In genomic region chr2:66508358-66509071, GRCh38 we compare ENCODE assay signal across 13 cellular contexts.
DNase-seq lines count a peak whose midpoint lies in the region; ATAC-seq and TF ChIP-seq lines count a peak whose summit lies in the region.
"Had no signal": no experiment of that assay in that cellular context is flagged by ENCODE, and none has a peak within 500 bp of the region (broad histone marks: within the 10 kb centered on the region; RNA-seq: fewer than 3 reads in every experiment).

No MANE protein-coding gene starts in this region.

- H3K36me3 ChIP-seq in HEK293 (ENCODE audit: control insufficient read depth in 2 of 2, insufficient read depth in 1 of 2, low read length in 2 of 2) (no peaks in the 10 kb centered on the region), adrenal gland (replicated peaks in 1 of 2) (peaks cover 0 to 17% of the 10 kb centered on the region in 2 donors), hepatocyte (replicated peaks; ENCODE audit: insufficient read depth, low read depth) (no peaks in the 10 kb centered on the region), sigmoid colon (peaks cover 0 to 24% (median 0%) of the 10 kb centered on the region in 4 donors)
- no peaks in the 10 kb centered on the region for H3K36me3 ChIP-seq in CD8-positive, alpha-beta T cell (ENCODE audit: insufficient read depth, low read length)

- H3K36me3 Mint-ChIP-seq in activated naive CD4-positive, alpha-beta T cell treated with anti-CD3 and anti-CD28 coated beads, Interleukin-2, amount 50 U/mL, for 72 hours, result no peaks in the 10 kb centered on the region
- H3K36me3 Mint-ChIP-seq in CD8-positive, alpha-beta T cell, result no peaks in the 10 kb centered on the region

- WGBS in adrenal gland, 4 donors, result 36 to 45% (median 39%) methylated on average over 19 to 20 of the region's 20 CpGs
- 47% methylated on average over 20 of the region's 20 CpGs for WGBS in hepatocyte (ENCODE audit: low lambda C conversion rate, missing lambda C conversion rate)
- WGBS in sigmoid colon, 2 donors, result 60 to 71% methylated on average over 20 of the region's 20 CpGs
- WGBS in lower leg skin, 2 donors, result 58 to 63% methylated on average over 19 to 20 of the region's 20 CpGs

- peak overlapping the region; percentile 68 for H3K4me2 ChIP-seq in hepatocyte
- H3K4me2 ChIP-seq: KMS-11 had no signal

- peaks cover 41% of the 10 kb centered on the region for H3K79me2 ChIP-seq in hepatocyte

- no peak overlapping the region for H3K4me3 ChIP-seq in HEK293 (ENCODE audit: low read depth, low read length)
- H3K4me3 ChIP-seq in adrenal gland, result peak overlapping the region in 1 of 4 donors; percentile 4
- no peak overlapping the region for H3K4me3 ChIP-seq in hepatocyte
- peak overlapping the region in 3 of 4 donors; percentile 4 to 21 (median 5) for H3K4me3 ChIP-seq in sigmoid colon
- H3K4me3 ChIP-seq in lower leg skin (ENCODE audit: low read depth, poor library complexity, severe bottlenecking), result no peak overlapping the region
- H3K4me3 ChIP-seq in CD8-positive, alpha-beta T cell (ENCODE audit: low read depth, low read length), result no peak overlapping the region
- H3K4me3 ChIP-seq: testis had no signal

- no peak overlapping the region for H3K4me3 Mint-ChIP-seq in CD8-positive, alpha-beta T cell
- H3K4me3 Mint-ChIP-seq: T-helper 1 cell treated with Interleukin-12 subunit alpha and Interleukin-12 subunit beta and Interleukin-4 antibody, amounts not matched to agents 30 μg/mL and 1 μg/mL, for 36 hours had no signal

- no peaks in the 10 kb centered on the region for H3K9me3 Mint-ChIP-seq in activated naive CD4-positive, alpha-beta T cell treated with anti-CD3 and anti-CD28 coated beads, Interleukin-2, amount 50 U/mL, for 72 hours
- no peaks in the 10 kb centered on the region for H3K9me3 Mint-ChIP-seq in CD8-positive, alpha-beta T cell
- H3K9me3 Mint-ChIP-seq: T-helper 1 cell treated with Interleukin-12 subunit alpha and Interleukin-12 subunit beta and Interleukin-4 antibody, amounts not matched to agents 30 μg/mL and 1 μg/mL, for 36 hours had no signal

- intact Hi-C loops in adrenal gland (cut with DNase I), result no loop called here
- intact Hi-C loops in sigmoid colon (cut with DNase I), result no loop called here
- intact Hi-C loops in lower leg skin (cut with DNase I; ENCODE audit: low total_unique reads), result no loop called here
- intact Hi-C loops in CD8-positive, alpha-beta T cell (cut with DNase I, micrococcal nuclease), result no loop called here

- H3K27ac ChIP-seq in HEK293 (ENCODE audit: extremely low read depth, low read depth, low read length) (peak overlapping the region; percentile 69), adrenal gland (peak overlapping the region in 3 of 5 donors; percentile 56 to 71 (median 69)), hepatocyte (peak overlapping the region; percentile 45), sigmoid colon (peak overlapping the region; percentile 64 to 80 (median 73))
- no peak overlapping the region for H3K27ac ChIP-seq in CD8-positive, alpha-beta T cell (ENCODE audit: low read depth, low read length)
- H3K27ac ChIP-seq: KMS-11, testis had no signal

- POLR2A ChIA-PET in HEK293 (lab: Yijun Ruan, JAX), result no interaction called here
- POLR2A ChIA-PET in CD8-positive, alpha-beta T cell (lab: Charles Lee), result no interaction called here

- peaks cover 6% of the 10 kb centered on the region for H3K27me3 Mint-ChIP-seq in CD8-positive, alpha-beta T cell (ENCODE audit: low read depth)

- CTCF ChIA-PET in HEK293 (lab: Yijun Ruan, JAX), result no interaction called here
- CTCF ChIA-PET in CD8-positive, alpha-beta T cell (lab: Charles Lee), result no interaction called here

- H3K9me3 ChIP-seq in HEK293 (ENCODE audit: control insufficient read depth, insufficient read depth, low read depth, low read length) (no peaks in the 10 kb centered on the region), adrenal gland (replicated peaks in 1 of 3) (no peaks in the 10 kb centered on the region), hepatocyte (ENCODE audit: low read depth) (no peaks in the 10 kb centered on the region), sigmoid colon (no peaks in the 10 kb centered on the region)
- H3K9me3 ChIP-seq in CD8-positive, alpha-beta T cell (ENCODE audit: low read length), result no peaks in the 10 kb centered on the region
- H3K9me3 ChIP-seq: testis had no signal

- no peak for ATAC-seq in activated naive CD4-positive, alpha-beta T cell treated with anti-CD3 and anti-CD28 coated beads, Interleukin-2, amount 50 U/mL, for 72 hours
- no peak for ATAC-seq in CD8-positive, alpha-beta T cell

- no peaks in the 10 kb centered on the region for H3K4me1 Mint-ChIP-seq in CD8-positive, alpha-beta T cell (ENCODE audit: low read depth)

- TF ChIP-seq POLR2A in adrenal gland (IDR thresholded peaks at IDR 0.05), result no peak
- no peak for TF ChIP-seq POLR2A in sigmoid colon (IDR thresholded peaks at IDR 0.05)
- no peak for TF ChIP-seq POLR2A in lower leg skin (IDR thresholded peaks at IDR 0.05)

- H3K9me2 ChIP-seq in hepatocyte (replicated peaks; ENCODE audit: insufficient read depth), result no peaks in the 10 kb centered on the region

- H3K27me3 ChIP-seq in adrenal gland (no peaks in the 10 kb centered on the region), hepatocyte (no peaks in the 10 kb centered on the region), sigmoid colon (no peaks in the 10 kb centered on the region)
- H3K27me3 ChIP-seq in CD8-positive, alpha-beta T cell (ENCODE audit: insufficient read depth, low read length), result no peaks in the 10 kb centered on the region
- H3K27me3 ChIP-seq: testis had no signal

- H3K27ac Mint-ChIP-seq in activated naive CD4-positive, alpha-beta T cell treated with anti-CD3 and anti-CD28 coated beads, Interleukin-2, amount 50 U/mL, for 72 hours, result no peak overlapping the region
- no peak overlapping the region for H3K27ac Mint-ChIP-seq in CD8-positive, alpha-beta T cell
- H3K27ac Mint-ChIP-seq: T-helper 1 cell treated with Interleukin-12 subunit alpha and Interleukin-12 subunit beta and Interleukin-4 antibody, amounts not matched to agents 30 μg/mL and 1 μg/mL, for 36 hours had no signal

- TF ChIP-seq CTCF in HEK293 (tag by site-specific recombination; IDR thresholded peaks at IDR 0.05) (no peak), adrenal gland (IDR thresholded peaks at IDR 0.05) (no peak), hepatocyte (IDR thresholded peaks at IDR 0.05; ENCODE audit: poor library complexity) (no peak), sigmoid colon (IDR thresholded peaks at IDR 0.05) (no peak), lower leg skin (IDR thresholded peaks at IDR 0.05) (no peak)
- no peak for TF ChIP-seq CTCF in CD8-positive, alpha-beta T cell (IDR thresholded peaks at IDR 0.05)

- DNase-seq in adrenal gland, result peak in 2 of 7 donors; percentile 20 to 27
- DNase-seq in hepatocyte (ENCODE audit: low spot score), result no peak
- no peak for DNase-seq in sigmoid colon
- no peak for DNase-seq in lower leg skin (ENCODE audit: low spot score in 2 of 2)
- DNase-seq in activated naive CD4-positive, alpha-beta T cell treated with anti-CD3 and anti-CD28 coated beads, Interleukin-2, amount 50 U/mL, for 72 hours (ENCODE audit: low spot score in 2 of 2), result no peak
- DNase-seq in CD8-positive, alpha-beta T cell, result no peak
- no peak for DNase-seq in cortex of kidney (lab: John Stamatoyannopoulos, UW)
- DNase-seq: NCI-H748 treated with DMSO at 0.1 percent for 48 hours; stimulated activated CD4-positive, alpha-beta T cell treated with anti-CD3 and anti-CD28 coated beads, Interleukin-4, amount 100 ng/mL, for 24 hours; testis had no signal

- no peak overlapping the region for H2AFZ ChIP-seq in hepatocyte

- peaks cover 16% of the 10 kb centered on the region for H4K20me1 ChIP-seq in hepatocyte (ENCODE audit: insufficient read depth, poor library complexity, severe bottlenecking)

- H3K4me1 ChIP-seq in HEK293 (ENCODE audit: control insufficient read depth, insufficient read depth, low read length) (peaks cover 26% of the 10 kb centered on the region), adrenal gland (replicated peaks in 1 of 2) (peaks cover 28 to 59% of the 10 kb centered on the region in 2 donors), hepatocyte (ENCODE audit: insufficient read depth) (peaks cover 30% of the 10 kb centered on the region), sigmoid colon (peaks cover 0 to 93% (median 72%) of the 10 kb centered on the region in 4 donors)
- no peaks in the 10 kb centered on the region for H3K4me1 ChIP-seq in CD8-positive, alpha-beta T cell (ENCODE audit: insufficient read depth, low read length)
- H3K4me1 ChIP-seq: testis had no signal

- no peak for TF ChIP-seq EP300 in sigmoid colon (IDR thresholded peaks at IDR 0.05)

TF ChIP-seq in HEK293, 187 proteins besides CTCF, POLR2A, EP300 and RAD21 (continues in another document):
- TF ChIP-seq ZBTB49 (tag by site-specific recombination; IDR thresholded peaks at IDR 0.05; ENCODE audit: low read depth) (no peak), ZNF175 (tag by site-specific recombination; IDR thresholded peaks at IDR 0.05) (no peak), HOXD13 (CRISPR knock-in tag; IDR thresholded peaks at IDR 0.05; ENCODE audit: borderline replicate concordance) (no peak), ZNF155 (tag by site-specific recombination; IDR thresholded peaks at IDR 0.05) (no peak), ZNF792 (tag by site-specific recombination; IDR thresholded peaks at IDR 0.05) (no peak), ZBTB8A (tag by site-specific recombination; IDR thresholded peaks at IDR 0.05) (no peak), MYNN (tag by site-specific recombination; IDR thresholded peaks at IDR 0.05; ENCODE audit: borderline replicate concordance) (no peak)

Comparison
In these comparisons a context has a peak if more than half of its experiments do, and no peak if none do; other contexts are left out.
1. H3K4me3 ChIP-seq: peak in sigmoid colon (3 of 4); none in HEK293 (single experiment), hepatocyte (single experiment), lower leg skin (single experiment) and CD8-positive, alpha-beta T cell (single experiment).